ENCODE assay signal across 26 cellular contexts in the genomic region with DNA sequence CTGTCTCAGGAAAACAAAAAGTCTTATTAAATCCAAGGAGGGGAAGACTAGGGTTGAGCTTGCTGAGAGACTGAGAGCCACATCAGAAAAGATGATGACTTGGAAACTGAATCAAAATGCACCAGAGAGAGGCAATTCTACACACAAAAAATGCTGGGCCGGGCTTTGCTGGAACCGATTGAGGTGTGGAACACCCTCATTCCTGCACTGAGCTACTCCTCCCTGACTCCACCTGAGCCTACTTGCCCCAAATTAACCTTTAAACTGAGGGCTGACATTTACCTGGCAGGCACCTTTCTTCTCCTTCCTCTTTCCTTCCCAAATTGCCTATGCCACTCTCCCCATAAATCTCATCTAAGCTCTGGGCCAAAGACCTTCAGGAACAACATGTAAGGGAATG.
"Had no signal": no experiment of that assay in that cellular context is flagged by ENCODE, and none has a peak within 500 bp of the region (broad histone marks: within the 10 kb centered on the region; RNA-seq: fewer than 3 reads in every experiment).

No MANE protein-coding gene starts in this region.

- H3K36me3 ChIP-seq: esophagus muscularis mucosa, lower lobe of right lung, prostate gland, right atrium auricular region, stomach, thyroid gland, upper lobe of right lung, uterus had no signal

- H3K4me3 ChIP-seq: dorsolateral prefrontal cortex, esophagus muscularis mucosa, lower lobe of right lung, prostate gland, right atrium auricular region, stomach, thyroid gland, upper lobe of right lung, uterus had no signal

- H3K27ac ChIP-seq: dorsolateral prefrontal cortex, esophagus muscularis mucosa, lower lobe of right lung, prostate gland, right atrium auricular region, stomach, thyroid gland, upper lobe of right lung, uterus had no signal

- H3K4me1 ChIP-seq: esophagus muscularis mucosa, lower lobe of right lung, prostate gland, right atrium auricular region, stomach, thyroid gland, upper lobe of right lung, uterus had no signal

- DNase-seq: cortex of kidney; dorsolateral prefrontal cortex; effector CD4-positive, alpha-beta T cell; foreskin melanocyte; glutamatergic neuron; hypothalamus; immature natural killer cell; islet precursor cell; kidney glomerular epithelial cell; left ventricle myocardium superior; lower lobe of right lung; naive B cell; nucleus accumbens; stimulated activated CD4-positive, alpha-beta T cell treated with anti-CD3 and anti-CD28 coated beads, Interleukin-2, amount 100 ng/mL, for 24 hours; stimulated activated CD4-positive, alpha-beta T cell treated with anti-CD3 and anti-CD28 coated beads, Interleukin-4, amount 100 ng/mL, for 24 hours; stimulated activated naive CD4-positive, alpha-beta T cell treated with Interleukin-2 at 50 U/mL for 16 hours; upper lobe of right lung; uterus had no signal

- H3K9me3 ChIP-seq: esophagus muscularis mucosa, lower lobe of right lung, prostate gland, right atrium auricular region, stomach, thyroid gland, upper lobe of right lung, uterus had no signal

- H3K27me3 ChIP-seq: dorsolateral prefrontal cortex, esophagus muscularis mucosa, right atrium auricular region, stomach, thyroid gland, upper lobe of right lung, uterus had no signal

- ATAC-seq: left ventricle myocardium superior; lower lobe of right lung; natural killer cell treated with Interleukin-12 subunit alpha and Interleukin-12 subunit beta and Interleukin-15 and Interleukin-18, amount 100 ng/mL, for 72 hours; sciatic nerve; stimulated activated effector memory CD8-positive, alpha-beta T cell treated with anti-CD3 and anti-CD28 coated beads, Interleukin-12 subunit alpha, Interleukin-12 subunit beta, amount 100 ng/mL, for 72 hours; upper lobe of right lung had no signal
